1 cellular context compared by ENCODE assay signal in genomic region chr7:42237162-42237821, GRCh38.
A peak's percentile ranks its signal among the peaks of the same experiment; 100 is the strongest.
TF ChIP-seq lines count a peak whose summit lies in the region.

GLI3 (minus strand) TSS chr7:42237209; CDS start chr7:42223253, 13,956 bp downstream.

TF ChIP-seq in WTC11, 78 proteins besides CTCF, POLR2A, EP300 and RAD21 (continued from another document):
- TF ChIP-seq ZNF232 (CRISPR knock-in tag; IDR thresholded peaks at IDR 0.05) (0 out of 2 replicates have a peak, but pooled peaks have one; percentile 18), E2F5 (CRISPR knock-in tag; IDR thresholded peaks at IDR 0.05) (peak; percentile 44; the same call in 1 of the 2 replicates), PREB (CRISPR knock-in tag; IDR thresholded peaks at IDR 0.05; ENCODE audit: borderline replicate concordance) (no peak), ATF3 (CRISPR knock-in tag; conservative IDR thresholded peaks at IDR 0.05) (no peak), TCF7 (CRISPR knock-in tag; IDR thresholded peaks at IDR 0.05; ENCODE audit: low read depth) (no peak), ERG (CRISPR knock-in tag; IDR thresholded peaks at IDR 0.05) (no peak), TP53 (CRISPR knock-in tag; IDR thresholded peaks at IDR 0.05) (no peak), CDX4 (CRISPR knock-in tag; IDR thresholded peaks at IDR 0.05; ENCODE audit: borderline replicate concordance) (no peak)
